2 cellular contexts compared by ENCODE assay signal in the genomic region with DNA sequence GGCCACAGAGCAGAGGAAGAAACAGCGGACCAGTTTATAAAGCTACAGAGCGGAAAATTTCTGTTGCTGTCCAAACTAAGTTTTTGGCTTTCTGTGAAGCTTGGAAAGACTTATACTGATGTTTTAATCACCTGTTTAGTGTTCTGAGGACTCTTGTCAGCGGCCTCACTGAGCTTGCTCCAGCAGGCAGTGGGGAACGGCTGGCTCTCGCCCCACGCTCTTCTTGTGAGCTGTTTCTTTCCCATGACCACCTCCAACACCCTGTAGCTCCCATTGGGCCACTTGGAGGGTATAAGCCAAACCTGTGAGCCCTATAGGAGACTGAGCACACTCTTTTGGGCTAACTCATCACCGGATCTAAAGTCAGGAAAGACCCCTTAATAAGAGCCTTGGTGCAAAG.
TF ChIP-seq lines count a peak whose summit lies in the region.

No MANE protein-coding gene starts in this region.

TF ChIP-seq in GM23338, 12 proteins besides CTCF, POLR2A, EP300 and RAD21 (continued from another document):
- TF ChIP-seq, protein P1, sequence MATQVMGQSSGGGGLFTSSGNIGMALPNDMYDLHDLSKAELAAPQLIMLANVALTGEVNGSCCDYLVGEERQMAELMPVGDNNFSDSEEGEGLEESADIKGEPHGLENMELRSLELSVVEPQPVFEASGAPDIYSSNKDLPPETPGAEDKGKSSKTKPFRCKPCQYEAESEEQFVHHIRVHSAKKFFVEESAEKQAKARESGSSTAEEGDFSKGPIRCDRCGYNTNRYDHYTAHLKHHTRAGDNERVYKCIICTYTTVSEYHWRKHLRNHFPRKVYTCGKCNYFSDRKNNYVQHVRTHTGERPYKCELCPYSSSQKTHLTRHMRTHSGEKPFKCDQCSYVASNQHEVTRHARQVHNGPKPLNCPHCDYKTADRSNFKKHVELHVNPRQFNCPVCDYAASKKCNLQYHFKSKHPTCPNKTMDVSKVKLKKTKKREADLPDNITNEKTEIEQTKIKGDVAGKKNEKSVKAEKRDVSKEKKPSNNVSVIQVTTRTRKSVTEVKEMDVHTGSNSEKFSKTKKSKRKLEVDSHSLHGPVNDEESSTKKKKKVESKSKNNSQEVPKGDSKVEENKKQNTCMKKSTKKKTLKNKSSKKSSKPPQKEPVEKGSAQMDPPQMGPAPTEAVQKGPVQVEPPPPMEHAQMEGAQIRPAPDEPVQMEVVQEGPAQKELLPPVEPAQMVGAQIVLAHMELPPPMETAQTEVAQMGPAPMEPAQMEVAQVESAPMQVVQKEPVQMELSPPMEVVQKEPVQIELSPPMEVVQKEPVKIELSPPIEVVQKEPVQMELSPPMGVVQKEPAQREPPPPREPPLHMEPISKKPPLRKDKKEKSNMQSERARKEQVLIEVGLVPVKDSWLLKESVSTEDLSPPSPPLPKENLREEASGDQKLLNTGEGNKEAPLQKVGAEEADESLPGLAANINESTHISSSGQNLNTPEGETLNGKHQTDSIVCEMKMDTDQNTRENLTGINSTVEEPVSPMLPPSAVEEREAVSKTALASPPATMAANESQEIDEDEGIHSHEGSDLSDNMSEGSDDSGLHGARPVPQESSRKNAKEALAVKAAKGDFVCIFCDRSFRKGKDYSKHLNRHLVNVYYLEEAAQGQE (IDR thresholded peaks at IDR 0.05; ENCODE audit: unreplicated experiment), result no peak
- TF ChIP-seq POLR2AphosphoS5 (IDR thresholded peaks at IDR 0.05; ENCODE audit: low read depth), result no peak

TF ChIP-seq in SK-N-SH, 30 proteins besides CTCF, POLR2A, EP300 and RAD21 (continued from another document):
- TF ChIP-seq, protein P2, sequence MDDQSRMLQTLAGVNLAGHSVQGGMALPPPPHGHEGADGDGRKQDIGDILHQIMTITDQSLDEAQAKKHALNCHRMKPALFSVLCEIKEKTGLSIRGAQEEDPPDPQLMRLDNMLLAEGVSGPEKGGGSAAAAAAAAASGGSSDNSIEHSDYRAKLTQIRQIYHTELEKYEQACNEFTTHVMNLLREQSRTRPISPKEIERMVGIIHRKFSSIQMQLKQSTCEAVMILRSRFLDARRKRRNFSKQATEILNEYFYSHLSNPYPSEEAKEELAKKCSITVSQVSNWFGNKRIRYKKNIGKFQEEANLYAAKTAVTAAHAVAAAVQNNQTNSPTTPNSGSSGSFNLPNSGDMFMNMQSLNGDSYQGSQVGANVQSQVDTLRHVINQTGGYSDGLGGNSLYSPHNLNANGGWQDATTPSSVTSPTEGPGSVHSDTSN (IDR thresholded peaks at IDR 0.05), result no peak
- no peak for TF ChIP-seq FOXM1 (IDR thresholded peaks at IDR 0.05; ENCODE audit: low read depth)
- no peak for TF ChIP-seq SMC3 (IDR thresholded peaks at IDR 0.05; ENCODE audit: low read depth, low read length)
- no peak for TF ChIP-seq FOSL2 (IDR thresholded peaks at IDR 0.05; ENCODE audit: borderline replicate concordance, low read depth)
- TF ChIP-seq CHD2 (IDR thresholded peaks at IDR 0.05; ENCODE audit: low read length, partially characterized antibody), result no peak
- no peak for TF ChIP-seq MEF2A (IDR thresholded peaks at IDR 0.05; ENCODE audit: borderline replicate concordance, low read depth)
- no peak for TF ChIP-seq JUND (IDR thresholded peaks at IDR 0.05)
- TF ChIP-seq, protein P3, sequence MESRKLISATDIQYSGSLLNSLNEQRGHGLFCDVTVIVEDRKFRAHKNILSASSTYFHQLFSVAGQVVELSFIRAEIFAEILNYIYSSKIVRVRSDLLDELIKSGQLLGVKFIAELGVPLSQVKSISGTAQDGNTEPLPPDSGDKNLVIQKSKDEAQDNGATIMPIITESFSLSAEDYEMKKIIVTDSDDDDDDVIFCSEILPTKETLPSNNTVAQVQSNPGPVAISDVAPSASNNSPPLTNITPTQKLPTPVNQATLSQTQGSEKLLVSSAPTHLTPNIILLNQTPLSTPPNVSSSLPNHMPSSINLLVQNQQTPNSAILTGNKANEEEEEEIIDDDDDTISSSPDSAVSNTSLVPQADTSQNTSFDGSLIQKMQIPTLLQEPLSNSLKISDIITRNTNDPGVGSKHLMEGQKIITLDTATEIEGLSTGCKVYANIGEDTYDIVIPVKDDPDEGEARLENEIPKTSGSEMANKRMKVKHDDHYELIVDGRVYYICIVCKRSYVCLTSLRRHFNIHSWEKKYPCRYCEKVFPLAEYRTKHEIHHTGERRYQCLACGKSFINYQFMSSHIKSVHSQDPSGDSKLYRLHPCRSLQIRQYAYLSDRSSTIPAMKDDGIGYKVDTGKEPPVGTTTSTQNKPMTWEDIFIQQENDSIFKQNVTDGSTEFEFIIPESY (IDR thresholded peaks at IDR 0.05; ENCODE audit: borderline replicate concordance, low read depth), result no peak
- TF ChIP-seq, protein P4, sequence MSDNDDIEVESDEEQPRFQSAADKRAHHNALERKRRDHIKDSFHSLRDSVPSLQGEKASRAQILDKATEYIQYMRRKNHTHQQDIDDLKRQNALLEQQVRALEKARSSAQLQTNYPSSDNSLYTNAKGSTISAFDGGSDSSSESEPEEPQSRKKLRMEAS (IDR thresholded peaks at IDR 0.05; ENCODE audit: low read depth), result no peak
- TF ChIP-seq ELF1 (IDR thresholded peaks at IDR 0.05), result no peak
TF ChIP-seq in SK-N-SH: peak in this region for 0.
